ENCODE assay signal across 8 cellular contexts in genomic region chr19:5578094-5578846, GRCh38. TPM values are rescaled to one million over a fixed set of nuclear protein-coding genes. Genes with fewer than 3 reads are reported as not detected.
A peak's percentile ranks its signal among the peaks of the same experiment; 100 is the strongest.
DNase-seq lines count a peak whose midpoint lies in the region; ATAC-seq, FAIRE-seq and TF ChIP-seq lines count a peak whose summit lies in the region.

No MANE protein-coding gene starts in this region.

- peak overlapping the region in 3 of 9 donors; percentile 21 to 30 (median 25) for H3K27ac Mint-ChIP-seq in naive thymus-derived CD4-positive, alpha-beta T cell
- no peak overlapping the region for H3K27ac Mint-ChIP-seq in stimulated activated memory B cell treated with anti-CD40 and anti-IgM and Interleukin-4, amounts not matched to agents 10 μg/mL and 1 μg/mL and 100 μg/mL, for 72 hours

- no peaks in the 10 kb centered on the region for H4K20me1 ChIP-seq in OCI-LY1 (ENCODE audit: insufficient read depth, low read length)

- intact Hi-C loops in naive thymus-derived CD4-positive, alpha-beta T cell (cut with micrococcal nuclease): loop anchor here (2.0 to 5.0 kb wide), 2 partner anchors 531 to 539 kb away; no protein-coding TSS in a partner anchor

- ATAC-seq in naive thymus-derived CD4-positive, alpha-beta T cell: peak; percentile 95
- peak; percentile 83 for ATAC-seq in stimulated activated memory B cell treated with anti-CD40 and anti-IgM and Interleukin-4, amounts not matched to agents 10 μg/mL and 1 μg/mL and 100 μg/mL, for 72 hours
- ATAC-seq in GM18907 (IDR thresholded peaks at IDR 0.05; ENCODE audit: unreplicated experiment): no peak

- H3F3A ChIP-seq in OCI-LY1 (ENCODE audit: insufficient read depth, low read length): no peaks in the 10 kb centered on the region

- H3K27me3 ChIP-seq in OCI-LY1 (ENCODE audit: insufficient read depth, low read length): no peaks in the 10 kb centered on the region
- H3K27me3 ChIP-seq in naive thymus-derived CD4-positive, alpha-beta T cell (ENCODE audit: control insufficient read depth in 2 of 2, insufficient read depth in 2 of 2, low read length in 2 of 2): no peaks in the 10 kb centered on the region

- no peaks in the 10 kb centered on the region for H3K9me3 ChIP-seq in OCI-LY1 (ENCODE audit: low read length)
- H3K9me3 ChIP-seq in naive thymus-derived CD4-positive, alpha-beta T cell (ENCODE audit: control insufficient read depth in 2 of 3, low read length in 3 of 3): no peaks in the 10 kb centered on the region

- peaks cover 4 to 10% (median 7%) of the 10 kb centered on the region in 7 donors for H3K4me1 Mint-ChIP-seq in naive thymus-derived CD4-positive, alpha-beta T cell
- peaks cover 12% of the 10 kb centered on the region for H3K4me1 Mint-ChIP-seq in stimulated activated memory B cell treated with anti-CD40 and anti-IgM and Interleukin-4, amounts not matched to agents 10 μg/mL and 1 μg/mL and 100 μg/mL, for 72 hours

- H2AFZ ChIP-seq in OCI-LY1 (ENCODE audit: low read length): no peak overlapping the region

- H3K9me3 Mint-ChIP-seq in naive thymus-derived CD4-positive, alpha-beta T cell: peaks cover 0 to 1% (median 0%) of the 10 kb centered on the region in 11 donors
- peaks cover 4% of the 10 kb centered on the region for H3K9me3 Mint-ChIP-seq in stimulated activated memory B cell treated with anti-CD40 and anti-IgM and Interleukin-4, amounts not matched to agents 10 μg/mL and 1 μg/mL and 100 μg/mL, for 72 hours

- H3K36me3 ChIP-seq in OCI-LY1 (ENCODE audit: insufficient read depth, low read length): peaks cover 14% of the 10 kb centered on the region; the same call in 1 of the 2 replicates
- peaks cover 0 to 8% (median 0%) of the 10 kb centered on the region in 3 experiments for H3K36me3 ChIP-seq in naive thymus-derived CD4-positive, alpha-beta T cell (ENCODE audit: control insufficient read depth in 2 of 3, insufficient read depth in 3 of 3, low read length in 3 of 3)

- no peak overlapping the region for H3K27ac ChIP-seq in OCI-LY1 (ENCODE audit: low read depth, low read length, poor library complexity, severe bottlenecking)
- no peak overlapping the region for H3K27ac ChIP-seq in naive thymus-derived CD4-positive, alpha-beta T cell (ENCODE audit: low read depth, low read length)

- no peaks in the 10 kb centered on the region for H3K79me2 ChIP-seq in OCI-LY1 (ENCODE audit: insufficient read depth, low read length)

- DNase-seq in AG20443 (ENCODE audit: low spot score) (peak; percentile 94), H54 (ENCODE audit: insufficient read length, low spot score) (peak; percentile 82), epithelial cell of proximal tubule (ENCODE audit: low read depth) (no peak)
- peak; percentile 77 for DNase-seq in activated CD8-positive, alpha-beta memory T cell treated with anti-CD3 and anti-CD28 coated beads, Interleukin-2, amount 50 U/mL, for 4 hours
- DNase-seq in naive thymus-derived CD4-positive, alpha-beta T cell: peak; percentile 41 to 80 (median 65)

- H3K4me3 ChIP-seq in OCI-LY1 (ENCODE audit: low read depth, low read length, poor library complexity, severe bottlenecking) (no peak overlapping the region), epithelial cell of proximal tubule (ENCODE audit: low read depth, low read length) (no peak overlapping the region)
- no peak overlapping the region for H3K4me3 ChIP-seq in naive thymus-derived CD4-positive, alpha-beta T cell (ENCODE audit: low read length)

- no peaks in the 10 kb centered on the region for H3K9me2 ChIP-seq in OCI-LY1 (ENCODE audit: low read depth, low read length)

- H3K27me3 Mint-ChIP-seq in naive thymus-derived CD4-positive, alpha-beta T cell: no peaks in the 10 kb centered on the region
- H3K27me3 Mint-ChIP-seq in stimulated activated memory B cell treated with anti-CD40 and anti-IgM and Interleukin-4, amounts not matched to agents 10 μg/mL and 1 μg/mL and 100 μg/mL, for 72 hours: no peaks in the 10 kb centered on the region

- H3K36me3 Mint-ChIP-seq in naive thymus-derived CD4-positive, alpha-beta T cell: peaks cover 0 to 3% (median 0%) of the 10 kb centered on the region in 5 donors
- H3K36me3 Mint-ChIP-seq in stimulated activated memory B cell treated with anti-CD40 and anti-IgM and Interleukin-4, amounts not matched to agents 10 μg/mL and 1 μg/mL and 100 μg/mL, for 72 hours: peaks cover 20% of the 10 kb centered on the region

- peak overlapping the region in 4 of 10 donors; percentile 6 to 33 (median 16) for H3K4me3 Mint-ChIP-seq in naive thymus-derived CD4-positive, alpha-beta T cell
- H3K4me3 Mint-ChIP-seq in stimulated activated memory B cell treated with anti-CD40 and anti-IgM and Interleukin-4, amounts not matched to agents 10 μg/mL and 1 μg/mL and 100 μg/mL, for 72 hours: no peak overlapping the region

- no peak for TF ChIP-seq POLR2A in H54 (IDR thresholded peaks at IDR 0.05; ENCODE audit: low read depth, low read length)

- no peak for FAIRE-seq in H54 (lab: Jason Lieb, UNC)

- CTCF ChIA-PET in naive thymus-derived CD4-positive, alpha-beta T cell (lab: Charles Lee): interaction anchor here (0.8 kb wide), 1 partner anchor 183 kb away, joined by 3 read pairs; no protein-coding TSS in a partner anchor

- POLR2A ChIA-PET in naive thymus-derived CD4-positive, alpha-beta T cell (lab: Charles Lee): no interaction called here

- peaks cover 4% of the 10 kb centered on the region for H3K4me1 ChIP-seq in OCI-LY1 (ENCODE audit: insufficient read depth, low read length, severe bottlenecking)
- H3K4me1 ChIP-seq in naive thymus-derived CD4-positive, alpha-beta T cell (ENCODE audit: control insufficient read depth in 2 of 2, insufficient read depth in 2 of 2, low read length in 2 of 2): peaks cover 0 to 5% of the 10 kb centered on the region in 2 donors

- no peak overlapping the region for H3K9ac ChIP-seq in OCI-LY1 (ENCODE audit: low read length)

- H3K4me2 ChIP-seq in OCI-LY1 (ENCODE audit: low read length): no peak overlapping the region

- TF ChIP-seq CTCF in OCI-LY1 (IDR thresholded peaks at IDR 0.05; ENCODE audit: low read length) (peak; percentile 94), epithelial cell of proximal tubule (conservative IDR thresholded peaks at IDR 0.05; ENCODE audit: low read depth, low read length) (peak; percentile 89)

RNA-seq across cellular contexts. Expression of gene TINCR, which starts 10.5 kb away (rescaled TPM):
- total RNA-seq in epithelial cell of proximal tubule: 0.36 TPM in 1 of 2 replicates, not detected in the other
- 1 to 10 TPM in 2 of 5 experiments, under 1 TPM in 3; 0.70 to 1.9 (median 0.97) TPM for total RNA-seq in naive thymus-derived CD4-positive, alpha-beta T cell
- polyA plus RNA-seq in naive thymus-derived CD4-positive, alpha-beta T cell: not detected

RNA-seq across cellular contexts. Expression of gene SAFB2, which starts 44.3 kb away (rescaled TPM):
- 17.6 and 20.5 TPM in 2 replicates for total RNA-seq in epithelial cell of proximal tubule
- 100 to 1,000 TPM; 112 to 250 (median 243) TPM for total RNA-seq in naive thymus-derived CD4-positive, alpha-beta T cell
- polyA plus RNA-seq in naive thymus-derived CD4-positive, alpha-beta T cell: 10 to 100 TPM; 28.5 to 49.2 TPM

RNA-seq across cellular contexts. Expression of gene SAFB, which starts 44.6 kb away (rescaled TPM):
- 58.6 and 65.6 TPM in 2 replicates for total RNA-seq in epithelial cell of proximal tubule
- total RNA-seq in naive thymus-derived CD4-positive, alpha-beta T cell: 100 to 1,000 TPM; 141 to 203 (median 174) TPM
- polyA plus RNA-seq in naive thymus-derived CD4-positive, alpha-beta T cell: 100 to 1,000 TPM in 1 of 2 donors, 10 to 100 TPM in 1; 50.3 to 153 TPM
